14 cellular contexts compared by ENCODE assay signal in the genomic region with DNA sequence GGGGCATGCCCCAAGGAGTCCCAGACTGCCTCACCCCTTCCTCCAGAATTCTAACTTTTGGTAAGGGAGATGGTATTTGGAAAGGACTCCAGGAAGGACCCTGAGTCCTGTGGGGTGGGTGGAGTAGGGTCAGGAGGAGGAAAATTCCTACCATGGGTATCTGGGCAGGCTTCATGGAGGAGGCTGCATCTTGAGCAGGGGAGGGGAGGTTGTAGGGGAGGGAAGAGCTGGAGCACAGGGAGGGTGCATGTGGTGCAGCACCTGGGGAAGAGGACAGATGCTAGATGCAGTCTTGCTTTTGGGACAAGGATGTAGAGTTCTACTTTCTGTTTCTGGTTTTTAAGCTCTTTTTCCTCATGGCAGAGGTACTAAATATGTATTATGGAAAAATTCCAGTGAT. TPM values are rescaled to one million over a fixed set of nuclear protein-coding genes. Genes with fewer than 3 reads are reported as not detected.
DNase-seq lines count a peak whose midpoint lies in the region; ATAC-seq and TF ChIP-seq lines count a peak whose summit lies in the region.
"Had no signal": no experiment of that assay in that cellular context is flagged by ENCODE, and none has a peak within 500 bp of the region (broad histone marks: within the 10 kb centered on the region; RNA-seq: fewer than 3 reads in every experiment).

No MANE protein-coding gene starts in this region.

- no peak overlapping the region for H3K4me3 Mint-ChIP-seq in mesothelial cell of epicardium
- H3K4me3 Mint-ChIP-seq: CD4-positive, alpha-beta memory T cell; dendritic cell treated with granulocyte-macrophage colony-stimulating factor and Interleukin-4, amounts not matched to agents 40 ng/mL and 50 ng/mL, for 4 days had no signal

- peak overlapping the region; percentile 99 for H3K27ac ChIP-seq in PC-3 (ENCODE audit: low read length)
- peak overlapping the region; percentile 82 to 97 for H3K27ac ChIP-seq in coronary artery
- peak overlapping the region; percentile 69 for H3K27ac ChIP-seq in suprapubic skin

- H3F3A ChIP-seq in PC-3 (ENCODE audit: low read length, unreplicated experiment): no peaks in the 10 kb centered on the region

- H3K36me3 ChIP-seq in PC-3 (ENCODE audit: low read depth, low read length) (no peaks in the 10 kb centered on the region), suprapubic skin (no peaks in the 10 kb centered on the region)

- peaks cover 85% of the 10 kb centered on the region for H3K4me1 ChIP-seq in PC-3 (ENCODE audit: insufficient read depth, low read length)
- peaks cover 100% of the 10 kb centered on the region for H3K4me1 ChIP-seq in suprapubic skin

- no peaks in the 10 kb centered on the region for H3K9me3 ChIP-seq in PC-3 (ENCODE audit: low read length)
- H3K9me3 ChIP-seq in suprapubic skin: no peaks in the 10 kb centered on the region

- H2AFZ ChIP-seq in PC-3 (ENCODE audit: low read length): no peak overlapping the region

- TF ChIP-seq EP300 in suprapubic skin (IDR thresholded peaks at IDR 0.05): no peak

- H3K27ac Mint-ChIP-seq in mesothelial cell of epicardium: peak overlapping the region; percentile 68
- H3K27ac Mint-ChIP-seq: CD4-positive, alpha-beta memory T cell; dendritic cell treated with granulocyte-macrophage colony-stimulating factor and Interleukin-4, amounts not matched to agents 40 ng/mL and 50 ng/mL, for 4 days had no signal

- H3K4me2 ChIP-seq in PC-3 (ENCODE audit: low read length): peak overlapping the region; percentile 66

- POLR2A ChIA-PET in PC-3 (lab: Charles Lee; ENCODE audit: unreplicated experiment): interaction anchor here (0.6 kb wide), 3 partner anchors 8 to 95 kb away, joined by 3 to 5 read pairs (median 3); no protein-coding TSS in a partner anchor

- H3K36me3 Mint-ChIP-seq in mesothelial cell of epicardium: peaks cover 14% of the 10 kb centered on the region
- H3K36me3 Mint-ChIP-seq: CD4-positive, alpha-beta memory T cell had no signal

- intact Hi-C loops in PC-3 (cut with micrococcal nuclease): no loop called here

- H3K9me3 Mint-ChIP-seq in mesothelial cell of epicardium: no peaks in the 10 kb centered on the region
- H3K9me3 Mint-ChIP-seq: CD4-positive, alpha-beta memory T cell; dendritic cell treated with granulocyte-macrophage colony-stimulating factor and Interleukin-4, amounts not matched to agents 40 ng/mL and 50 ng/mL, for 4 days had no signal

- H3K27me3 Mint-ChIP-seq in mesothelial cell of epicardium (ENCODE audit: low read depth): no peaks in the 10 kb centered on the region

- ATAC-seq in PC-3: no peak
- ATAC-seq in HG03442 (IDR thresholded peaks at IDR 0.05; ENCODE audit: unreplicated experiment): no peak
- no peak for ATAC-seq in HG03039 (IDR thresholded peaks at IDR 0.05; ENCODE audit: unreplicated experiment)

- no peak for TF ChIP-seq POLR2A in suprapubic skin (IDR thresholded peaks at IDR 0.05)

- H4K20me1 ChIP-seq in PC-3 (ENCODE audit: low read length): no peaks in the 10 kb centered on the region

- CTCF ChIA-PET in PC-3 (lab: Charles Lee): interaction anchor here (1.3 kb wide), 1 partner anchor 9 kb away, joined by 6 read pairs; no protein-coding TSS in a partner anchor

- no TSS peak for BruUV-seq in PC-3 (replicated peaks; lab: Mats Ljungman, UMichigan)

- H3K27me3 ChIP-seq in PC-3 (ENCODE audit: low read length): no peaks in the 10 kb centered on the region
- H3K27me3 ChIP-seq in suprapubic skin: no peaks in the 10 kb centered on the region

- peaks cover 75% of the 10 kb centered on the region for H3K4me1 Mint-ChIP-seq in mesothelial cell of epicardium
- H3K4me1 Mint-ChIP-seq: CD4-positive, alpha-beta memory T cell had no signal

- peaks cover 43% of the 10 kb centered on the region for H3K79me2 ChIP-seq in PC-3 (ENCODE audit: low read length)

- H3K9me2 ChIP-seq in PC-3 (replicated peaks; ENCODE audit: low read length): no peaks in the 10 kb centered on the region

- DNase-seq in PC-3 (no peak), coronary artery (ENCODE audit: low spot score) (no peak), mesothelial cell of epicardium (ENCODE audit: low spot score in 2 of 2, unreplicated experiment in 2 of 2) (no peak), suprapubic skin (ENCODE audit: low spot score in 2 of 2) (no peak), foreskin melanocyte (no peak)
- no peak for DNase-seq in stimulated activated CD8-positive, alpha-beta memory T cell treated with anti-CD3 and anti-CD28 coated beads, Interleukin-4, amount 100 ng/mL, for 48 hours
- DNase-seq: activated T-cell treated with anti-CD3 and anti-CD28 coated beads for 4 hours; NCI-H2171; occipital lobe; stimulated activated CD4-positive, alpha-beta T cell treated with anti-CD3 and anti-CD28 coated beads, Interleukin-2, amount 100 ng/mL, for 24 hours had no signal

- TF ChIP-seq CTCF in PC-3 (conservative IDR thresholded peaks at IDR 0.05; ENCODE audit: low read depth, low read length) (no peak), coronary artery (IDR thresholded peaks at IDR 0.05) (no peak), mesothelial cell of epicardium (IDR thresholded peaks at IDR 0.05; ENCODE audit: unreplicated experiment) (no peak), suprapubic skin (IDR thresholded peaks at IDR 0.05) (no peak)

- peak overlapping the region; percentile 87 for H3K9ac ChIP-seq in PC-3 (ENCODE audit: low read length)

- H3K4me3 ChIP-seq in PC-3 (ENCODE audit: low read length): no peak overlapping the region
- H3K4me3 ChIP-seq in coronary artery: peak overlapping the region; percentile 57
- H3K4me3 ChIP-seq in suprapubic skin: no peak overlapping the region

RNA-seq across cellular contexts. Expression of a gene that starts 9.9 kb away (rescaled TPM):
- total RNA-seq in PC-3 (2014; rRNA removed): 47.3 and 50.5 TPM in 2 replicates
- 94.5 to 101 TPM (median 99.1 TPM) in 3 replicates for total RNA-seq in mesothelial cell of epicardium
- total RNA-seq in suprapubic skin: 100 to 1,000 TPM; 123 to 188 (median 130) TPM
- total RNA-seq: CD4-positive, alpha-beta memory T cell had no signal

RNA-seq across cellular contexts. Expression of a gene that starts 26.4 kb away (rescaled TPM):
- total RNA-seq in PC-3 (2014; rRNA removed) (0.22 TPM in 1 of 2 replicates, not detected in the other), mesothelial cell of epicardium (0.27 to 0.98 TPM (median 0.55 TPM) in 3 replicates), suprapubic skin (under 1 TPM in 1 of 4 donors, not detected in 3; 0.64 TPM)
- total RNA-seq: CD4-positive, alpha-beta memory T cell; occipital lobe had no signal

RNA-seq across cellular contexts. Expression of a gene that starts 40.1 kb away (rescaled TPM):
- 0.17 and 3.3 TPM in 2 replicates for total RNA-seq in PC-3 (2014; rRNA removed)
- total RNA-seq in mesothelial cell of epicardium: 0.84 to 2.5 TPM (median 1.8 TPM) in 3 replicates
- 1 to 10 TPM in 2 of 4 donors, under 1 TPM in 2; 0.25 to 2.2 (median 1.00) TPM for total RNA-seq in suprapubic skin
- total RNA-seq: CD4-positive, alpha-beta memory T cell had no signal
